Comparison of ENCODE assay signal across 8 cellular contexts in the genomic region with DNA sequence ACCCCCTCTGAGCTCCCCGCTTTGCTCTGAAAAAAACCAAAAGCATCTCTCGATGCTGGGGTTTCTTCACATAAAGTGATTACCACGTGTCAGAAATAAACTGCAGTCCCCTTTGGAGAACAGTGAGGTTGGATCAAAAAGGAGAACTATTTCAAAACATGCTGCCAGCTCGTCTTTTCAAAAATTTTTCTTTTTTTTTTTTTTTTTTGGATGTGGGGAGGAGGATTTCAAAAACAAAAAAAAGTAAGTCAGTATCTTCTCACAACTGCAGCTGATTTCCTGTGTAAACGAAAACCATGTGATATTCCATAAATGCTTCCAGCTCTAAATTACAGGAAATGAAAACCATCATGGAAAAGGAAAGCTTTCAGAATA.
A peak's percentile ranks its signal among the peaks of the same experiment; 100 is the strongest.
DNase-seq lines count a peak whose midpoint lies in the region; ATAC-seq and TF ChIP-seq lines count a peak whose summit lies in the region.

No MANE protein-coding gene starts in this region.

- peaks cover 3% of the 10 kb centered on the region for H3K4me1 ChIP-seq in CD8-positive, alpha-beta T cell (ENCODE audit: insufficient read depth, low read length)
- H3K4me1 ChIP-seq in aorta (ENCODE audit: control insufficient read depth in 1 of 2, insufficient read depth in 2 of 2, low read length in 2 of 2), result no peaks in the 10 kb centered on the region

- no peak for TF ChIP-seq CTCF in CD8-positive, alpha-beta T cell (IDR thresholded peaks at IDR 0.05)
- no peak for TF ChIP-seq CTCF in dorsolateral prefrontal cortex (IDR thresholded peaks at IDR 0.05 in 54 of 56, conservative IDR thresholded peaks at IDR 0.05 in 2 of 56; ENCODE audit: low read depth in 1 of 56, partially characterized antibody in 56 of 56)

- no peak for DNase-seq in CD8-positive, alpha-beta T cell
- DNase-seq in NOMO-1 treated with DMSO at 0.1 percent for 48 hours (lab: John Stamatoyannopoulos, UW; ENCODE audit: unreplicated experiment), result peak; percentile 72
- DNase-seq in dorsolateral prefrontal cortex, result no peak
- DNase-seq in midbrain (lab: John Stamatoyannopoulos, UW), result peak; percentile 67
- no peak for DNase-seq in aorta
- no peak for DNase-seq in head of caudate nucleus
- no peak for DNase-seq in SHP77 treated with DMSO at 0.1 percent for 48 hours (lab: John Stamatoyannopoulos, UW)

- no peaks in the 10 kb centered on the region for H3K27me3 ChIP-seq in CD8-positive, alpha-beta T cell (ENCODE audit: insufficient read depth, low read length)
- H3K27me3 ChIP-seq in dorsolateral prefrontal cortex (no peaks in the 10 kb centered on the region), aorta (ENCODE audit: control insufficient read depth in 1 of 2, insufficient read depth in 2 of 2, low read length in 1 of 2) (no peaks in the 10 kb centered on the region)

- ATAC-seq in CD8-positive, alpha-beta T cell, result peak; percentile 19
- peak; percentile 38 for ATAC-seq in aorta (ENCODE audit: low FRiP score)
- no peak for ATAC-seq in GM21576 (IDR thresholded peaks at IDR 0.05; ENCODE audit: unreplicated experiment)

- peak overlapping the region; percentile 80 for H3K4me3 ChIP-seq in CD8-positive, alpha-beta T cell (ENCODE audit: low read depth, low read length)
- H3K4me3 ChIP-seq in dorsolateral prefrontal cortex (peak overlapping the region; percentile 48 to 89 (median 79)), aorta (ENCODE audit: low read length in 2 of 2) (peak overlapping the region; percentile 61 to 83)

- H3K27me3 Mint-ChIP-seq in CD8-positive, alpha-beta T cell (ENCODE audit: low read depth), result no peaks in the 10 kb centered on the region

- no peaks in the 10 kb centered on the region for H3K9me3 Mint-ChIP-seq in CD8-positive, alpha-beta T cell

- H3K27ac ChIP-seq in CD8-positive, alpha-beta T cell (ENCODE audit: low read depth, low read length), result peak overlapping the region; percentile 64
- H3K27ac ChIP-seq in dorsolateral prefrontal cortex (peak overlapping the region; percentile 80 to 99 (median 98)), aorta (ENCODE audit: low read depth in 1 of 2, low read length in 2 of 2) (peak overlapping the region; percentile 96 to 97)

- H3K27ac Mint-ChIP-seq in CD8-positive, alpha-beta T cell, result peak overlapping the region; percentile 93

- WGBS in aorta, 2 donors, result 0 to 1% methylated on average over 5 of the region's 5 CpGs

- intact Hi-C loops in CD8-positive, alpha-beta T cell (cut with DNase I, micrococcal nuclease), result loop anchor here (1.0 to 10.0 kb wide), 20 partner anchors 38 to 1423 kb away; a partner anchor contains a TSS
- intact Hi-C loops in dorsolateral prefrontal cortex (cut with DNase I) (loop anchor here (2.0 to 10.0 kb wide), 5 partner anchors 246 to 1023 kb away; a partner anchor contains a TSS), aorta (cut with DNase I) (loop anchor here (2.0 to 10.0 kb wide), 9 partner anchors 34 to 1020 kb away; a partner anchor contains a TSS), head of caudate nucleus (cut with DNase I) (loop anchor here (5.0 to 10.0 kb wide), 4 partner anchors 248 to 1028 kb away; a partner anchor contains a TSS)

- H3K9me3 ChIP-seq in CD8-positive, alpha-beta T cell (ENCODE audit: low read length), result no peaks in the 10 kb centered on the region
- no peaks in the 10 kb centered on the region for H3K9me3 ChIP-seq in aorta (ENCODE audit: control insufficient read depth, low read length)

- CTCF ChIA-PET in CD8-positive, alpha-beta T cell (lab: Charles Lee), result interaction anchor here (0.7 to 4.8 kb wide), 32 partner anchors 10 to 1327 kb away, joined by 3 to 40 read pairs (median 4); a partner anchor contains a TSS

- H3K36me3 ChIP-seq in CD8-positive, alpha-beta T cell (ENCODE audit: insufficient read depth, low read length), result no peaks in the 10 kb centered on the region
- H3K36me3 ChIP-seq in aorta (ENCODE audit: control insufficient read depth in 1 of 2, insufficient read depth in 2 of 2, low read length in 1 of 2), result no peaks in the 10 kb centered on the region

- peaks cover 29% of the 10 kb centered on the region for H3K4me1 Mint-ChIP-seq in CD8-positive, alpha-beta T cell (ENCODE audit: low read depth)

- H3K36me3 Mint-ChIP-seq in CD8-positive, alpha-beta T cell, result peaks cover 2% of the 10 kb centered on the region

- peak overlapping the region; percentile 84 for H3K4me3 Mint-ChIP-seq in CD8-positive, alpha-beta T cell

- POLR2A ChIA-PET in CD8-positive, alpha-beta T cell (lab: Charles Lee), result interaction anchor here (0.5 to 4.3 kb wide), 15 partner anchors 10 to 985 kb away, joined by 3 to 51 read pairs (median 5); a partner anchor contains a TSS

Comparison
In these comparisons a context has a peak if more than half of its experiments do, and no peak if none do; other contexts are left out.
1. DNase-seq: peak in NOMO-1 treated with DMSO at 0.1 percent for 48 hours (single experiment) and midbrain (single experiment); none in CD8-positive, alpha-beta T cell (0 of 7), dorsolateral prefrontal cortex (0 of 10), aorta (0 of 2), head of caudate nucleus (0 of 42) and SHP77 treated with DMSO at 0.1 percent for 48 hours (single experiment).
2. Peak in every context shown above with its lines, with median percentiles within 50 percentile points of each other: H3K27ac ChIP-seq and H3K4me3 ChIP-seq.